In the genomic region with DNA sequence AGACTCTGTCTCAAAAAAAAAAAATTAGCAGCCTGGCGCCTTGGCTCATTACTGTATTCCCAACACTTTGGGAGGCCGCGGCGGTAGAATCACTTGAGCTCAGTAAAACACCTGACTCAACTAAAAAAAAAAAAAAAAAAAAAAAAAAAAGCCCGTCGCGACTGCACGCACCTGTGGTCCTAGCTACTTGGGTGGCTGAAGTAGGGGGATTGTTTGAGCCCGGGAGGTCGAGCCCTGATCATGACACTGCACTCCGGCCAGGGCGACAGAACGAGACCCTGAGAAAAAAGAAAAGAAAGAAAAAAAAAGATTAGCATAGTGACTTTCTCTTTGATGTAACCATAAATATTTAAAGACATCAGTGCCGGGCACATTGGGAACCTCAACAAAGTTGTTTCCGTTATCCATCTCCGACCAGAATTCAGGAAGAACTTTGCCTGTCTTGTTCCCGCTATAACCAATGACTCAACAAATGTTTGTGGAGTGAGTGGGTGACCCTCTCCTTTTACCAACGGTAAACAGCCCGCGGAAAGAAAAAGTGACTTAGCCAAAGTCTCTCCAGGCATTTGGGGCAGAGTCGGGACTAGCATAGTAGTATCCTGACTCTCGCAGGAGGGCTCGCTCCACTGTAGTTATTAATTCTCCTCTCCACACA, we compare ENCODE assay signal across 8 cellular contexts. TPM values are rescaled to one million over a fixed set of nuclear protein-coding genes. Genes with fewer than 3 reads are reported as not detected.
DNase-seq lines count a peak whose midpoint lies in the region; ATAC-seq and TF ChIP-seq lines count a peak whose summit lies in the region.

No MANE protein-coding gene starts in this region.

- H3K27me3 ChIP-seq in HAP-1 (ENCODE audit: low read depth) (no peaks in the 10 kb centered on the region), heart right ventricle (no peaks in the 10 kb centered on the region)

- no peak for TF ChIP-seq CTCF in heart right ventricle (IDR thresholded peaks at IDR 0.05)
- TF ChIP-seq CTCF in retinal pigment epithelial cell (conservative IDR thresholded peaks at IDR 0.05; ENCODE audit: low read depth, low read length): no peak

- H3K27ac ChIP-seq in heart right ventricle: peak overlapping the region; percentile 43 to 98 (median 84)

- H3K4me1 ChIP-seq in HAP-1 (peaks cover 10% of the 10 kb centered on the region), heart right ventricle (peaks cover 10 to 43% (median 39%) of the 10 kb centered on the region in 9 donors)

- in situ Hi-C loops in HAP-1 (cut with MboI; ENCODE audit: low sequenced_read_pairs): no loop called here

- 1 to 2% methylated on average over 23 of the region's 23 CpGs for WGBS in heart right ventricle, 2 donors

- DNase-seq in HAP-1 (ENCODE audit: low spot score in 2 of 2) (no peak), M059J (ENCODE audit: low read depth) (peak; percentile 92), heart right ventricle (no peak), retinal pigment epithelial cell (ENCODE audit: low read depth) (peak; percentile 2), NAMALWA (ENCODE audit: low spot score) (no peak), germinal center (ENCODE audit: low spot score) (no peak)
- DNase-seq in activated naive CD4-positive, alpha-beta T cell treated with anti-CD3 and anti-CD28 coated beads, Interleukin-2, amount 50 U/mL, for 16 hours: peak; percentile 16

- H3K36me3 ChIP-seq in HAP-1 (replicated peaks) (peaks cover 20% of the 10 kb centered on the region), heart right ventricle (peaks cover 0 to 30% (median 6%) of the 10 kb centered on the region in 9 donors)

- no peaks in the 10 kb centered on the region for H3K9me3 ChIP-seq in HAP-1
- no peaks in the 10 kb centered on the region for H3K9me3 ChIP-seq in heart right ventricle

- ATAC-seq in GM18499 (IDR thresholded peaks at IDR 0.05; ENCODE audit: insufficient read depth, unreplicated experiment) (peak; percentile 30), heart right ventricle (peak; percentile 65 to 79 (median 70))

- intact Hi-C loops in heart right ventricle (cut with DNase I): loop anchor here in 6 of 10 donors (2.0 to 10.0 kb wide), 6 partner anchors 33 to 201 kb away; a partner anchor contains a TSS

- H3K4me3 ChIP-seq in HAP-1 (peak overlapping the region; percentile 99), heart right ventricle (peak overlapping the region; percentile 66 to 100 (median 87)), retinal pigment epithelial cell (ENCODE audit: low read length) (peak overlapping the region; percentile 93)

RNA-seq across cellular contexts. Expression of a gene that starts 0.6 kb away (rescaled TPM):
- 4.9 and 11.1 TPM in 2 replicates for total RNA-seq in M059J (2014; rRNA removed; shearing (Covaris generic))
- 10 to 100 TPM; 13.8 to 23.1 (median 17.4) TPM for total RNA-seq in heart right ventricle
- 1 to 10 TPM; 6.3 to 7.3 TPM for polyA plus RNA-seq in heart right ventricle

RNA-seq across cellular contexts. Expression of a gene that starts 36.9 kb away (rescaled TPM):
- 279 and 291 TPM in 2 replicates for total RNA-seq in M059J (2014; rRNA removed; shearing (Covaris generic))
- 100 to 1,000 TPM in 1 of 10 donors, 10 to 100 TPM in 9; 55.5 to 222 (median 65.4) TPM for total RNA-seq in heart right ventricle
- polyA plus RNA-seq in heart right ventricle: 10 to 100 TPM; 21.9 to 58.0 TPM

Comparison
In these comparisons a context has a peak if more than half of its experiments do, and no peak if none do; other contexts are left out.
1. DNase-seq: peak in M059J (single experiment), activated naive CD4-positive, alpha-beta T cell treated with anti-CD3 and anti-CD28 coated beads, Interleukin-2, amount 50 U/mL, for 16 hours (single experiment) and retinal pigment epithelial cell (single experiment); none in HAP-1 (0 of 2), heart right ventricle (0 of 2), NAMALWA (single experiment) and germinal center (single experiment).
2. Peak in every context shown above with its lines, with median percentiles within 50 percentile points of each other: H3K4me3 ChIP-seq.